Comparison of ENCODE assay signal across 8 cellular contexts in the genomic region with DNA sequence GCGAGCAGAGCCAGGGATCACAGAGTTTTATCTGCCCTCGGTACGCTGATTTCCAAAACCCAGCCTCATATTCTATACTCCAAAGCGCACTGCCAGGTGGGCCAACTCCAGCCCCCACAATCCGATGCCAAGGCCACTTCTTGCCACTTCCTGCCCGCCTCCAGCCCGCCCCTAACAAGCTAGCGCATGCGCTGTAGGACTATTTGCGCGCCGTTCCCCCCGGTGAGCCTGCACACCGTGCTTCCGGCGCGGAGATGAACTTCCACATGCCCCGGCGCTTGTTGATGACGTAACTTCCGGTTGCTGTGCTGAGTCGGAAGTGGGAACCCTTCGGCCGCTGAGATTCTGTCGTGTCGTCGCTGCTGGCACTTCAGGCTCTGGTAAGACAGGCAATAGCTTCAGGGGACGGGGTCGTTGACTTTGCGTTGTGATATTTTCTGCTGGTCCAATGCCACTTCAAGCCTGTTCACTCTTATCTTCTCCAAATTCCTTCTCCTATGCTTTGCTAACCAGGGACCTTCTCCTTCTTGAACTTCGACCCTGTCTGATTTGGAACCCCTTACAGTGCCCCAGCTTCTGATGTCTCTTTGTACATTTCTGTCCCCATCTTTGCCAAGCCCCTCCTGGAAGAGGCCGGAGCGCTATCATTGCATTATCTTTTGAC. TPM values are rescaled to one million over a fixed set of nuclear protein-coding genes. Genes with fewer than 3 reads are reported as not detected.
DNase-seq lines count a peak whose midpoint lies in the region; ATAC-seq and TF ChIP-seq lines count a peak whose summit lies in the region.

A gene with protein sequence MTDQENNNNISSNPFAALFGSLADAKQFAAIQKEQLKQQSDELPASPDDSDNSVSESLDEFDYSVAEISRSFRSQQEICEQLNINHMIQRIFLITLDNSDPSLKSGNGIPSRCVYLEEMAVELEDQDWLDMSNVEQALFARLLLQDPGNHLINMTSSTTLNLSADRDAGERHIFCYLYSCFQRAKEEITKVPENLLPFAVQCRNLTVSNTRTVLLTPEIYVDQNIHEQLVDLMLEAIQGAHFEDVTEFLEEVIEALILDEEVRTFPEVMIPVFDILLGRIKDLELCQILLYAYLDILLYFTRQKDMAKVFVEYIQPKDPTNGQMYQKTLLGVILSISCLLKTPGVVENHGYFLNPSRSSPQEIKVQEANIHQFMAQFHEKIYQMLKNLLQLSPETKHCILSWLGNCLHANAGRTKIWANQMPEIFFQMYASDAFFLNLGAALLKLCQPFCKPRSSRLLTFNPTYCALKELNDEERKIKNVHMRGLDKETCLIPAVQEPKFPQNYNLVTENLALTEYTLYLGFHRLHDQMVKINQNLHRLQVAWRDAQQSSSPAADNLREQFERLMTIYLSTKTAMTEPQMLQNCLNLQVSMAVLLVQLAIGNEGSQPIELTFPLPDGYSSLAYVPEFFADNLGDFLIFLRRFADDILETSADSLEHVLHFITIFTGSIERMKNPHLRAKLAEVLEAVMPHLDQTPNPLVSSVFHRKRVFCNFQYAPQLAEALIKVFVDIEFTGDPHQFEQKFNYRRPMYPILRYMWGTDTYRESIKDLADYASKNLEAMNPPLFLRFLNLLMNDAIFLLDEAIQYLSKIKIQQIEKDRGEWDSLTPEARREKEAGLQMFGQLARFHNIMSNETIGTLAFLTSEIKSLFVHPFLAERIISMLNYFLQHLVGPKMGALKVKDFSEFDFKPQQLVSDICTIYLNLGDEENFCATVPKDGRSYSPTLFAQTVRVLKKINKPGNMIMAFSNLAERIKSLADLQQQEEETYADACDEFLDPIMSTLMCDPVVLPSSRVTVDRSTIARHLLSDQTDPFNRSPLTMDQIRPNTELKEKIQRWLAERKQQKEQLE (plus strand): TSS at position 306 of the 664 bp plus-strand sequence. CDS start 5,481 bp downstream, outside the sequence.

- H3K4me2 ChIP-seq in HCT116 (ENCODE audit: low read length) = peak within 1 kb of the TSS; percentile 90

- CTCF ChIA-PET in HCT116 (lab: Charles Lee) = interaction anchor here (1.4 kb wide), 1 partner anchor 161 kb away, joined by 11 read pairs; no protein-coding TSS in a partner anchor
- CTCF ChIA-PET in activated naive CD4-positive, alpha-beta T cell treated with anti-CD3 and anti-CD28 coated beads, Interleukin-2, amount 10 ng/mL, durations not matched to agents 7 days and 5 days (lab: Charles Lee) = interaction anchor here (1.1 to 6.9 kb wide), 3 partner anchors 9 to 129 kb away, joined by 3 to 36 read pairs (median 6); no protein-coding TSS in a partner anchor

- H3K9me2 ChIP-seq in HCT116 (ENCODE audit: insufficient read depth) = no peaks in the 10 kb centered on the region

- RAD21 ChIA-PET in HCT116 (lab: Charles Lee; ENCODE audit: low non-redundant PET in 1 of 2, low total read pairs in 2 of 2, uncharacterized antibody in 2 of 2, unreplicated experiment in 2 of 2) = no interaction called here

- intact Hi-C loops in HCT116 (cut with micrococcal nuclease) = no loop called here

- DNase-seq in G401 (ENCODE audit: low spot score) (peak; percentile 93), HCT116 (ENCODE audit: low read depth, low spot score) (peak; percentile 97), NB4 (ENCODE audit: low read depth) (peak; percentile 99), SK-N-MC (ENCODE audit: low read depth, low spot score) (peak; percentile 67), germinal center (ENCODE audit: low spot score) (peak; percentile 89), non-pigmented ciliary epithelial cell (ENCODE audit: low read depth) (peak; percentile 63), superior temporal gyrus (ENCODE audit: extremely low spot score) (peak; percentile 99)
- DNase-seq in activated naive CD4-positive, alpha-beta T cell treated with anti-CD3 and anti-CD28 coated beads, Interleukin-2, amount 10 ng/mL, durations not matched to agents 7 days and 5 days = peak; percentile 99

- TF ChIP-seq CTCF in HCT116 (IDR thresholded peaks at IDR 0.05 in 2 of 3, conservative IDR thresholded peaks at IDR 0.05 in 1 of 3; ENCODE audit: borderline replicate concordance in 1 of 3, insufficient read depth in 1 of 3, low read depth in 2 of 3, low read length in 2 of 3) (no peak), NB4 (IDR thresholded peaks at IDR 0.05; ENCODE audit: low read depth, low read length) (no peak)

- H3K9me3 ChIP-seq in HCT116 (ENCODE audit: control insufficient read depth in 1 of 2, insufficient read depth in 1 of 2, low read depth in 1 of 2, low read length in 2 of 2) (no peaks in the 10 kb centered on the region), SK-N-MC (ENCODE audit: low read depth, low read length) (no peaks in the 10 kb centered on the region)

- H2AFZ ChIP-seq in HCT116 (ENCODE audit: low read depth, low read length, poor library complexity, severe bottlenecking) = no peak within 1 kb of the TSS

- H3K27ac Mint-ChIP-seq in activated naive CD4-positive, alpha-beta T cell treated with anti-CD3 and anti-CD28 coated beads, Interleukin-2, amount 10 ng/mL, durations not matched to agents 7 days and 5 days = peak within 1 kb of the TSS; percentile 93

- peak within 1 kb of the TSS; percentile 83 to 97 for H3K4me3 ChIP-seq in HCT116 (replicated peaks in 1 of 2; ENCODE audit: low read depth in 1 of 2, low read length in 2 of 2)
- H3K4me3 ChIP-seq in NB4 (ENCODE audit: low read depth, low read length) = peak within 1 kb of the TSS; percentile 97
- peak within 1 kb of the TSS; percentile 81 for H3K4me3 ChIP-seq in SK-N-MC

- no TSS peak for BruUV-seq in HCT116 (replicated peaks; lab: Mats Ljungman, UMichigan)

- no peaks in the 10 kb centered on the region for H3K27me3 ChIP-seq in HCT116 (ENCODE audit: insufficient read depth, low read length)

- peaks cover 46% of the 10 kb centered on the region for H3K4me1 Mint-ChIP-seq in activated naive CD4-positive, alpha-beta T cell treated with anti-CD3 and anti-CD28 coated beads, Interleukin-2, amount 10 ng/mL, durations not matched to agents 7 days and 5 days

- TF ChIP-seq RAD21 in HCT116 (IDR thresholded peaks at IDR 0.05; ENCODE audit: low read depth) = no peak

- no peaks in the 10 kb centered on the region for H4K20me1 ChIP-seq in HCT116 (ENCODE audit: insufficient read depth)

- H3K9ac ChIP-seq in HCT116 (ENCODE audit: low read length) (peak within 1 kb of the TSS; percentile 77), SK-N-MC (ENCODE audit: insufficient read length) (peak within 1 kb of the TSS; percentile 84)

- H3K79me2 ChIP-seq in HCT116 (ENCODE audit: insufficient read depth, low read length) = peaks cover 50% of the 10 kb centered on the region

- no peaks in the 10 kb centered on the region for H3K36me3 ChIP-seq in HCT116 (ENCODE audit: control insufficient read depth in 1 of 2, insufficient read depth in 2 of 2, low read length in 2 of 2)
- peaks cover 4% of the 10 kb centered on the region for H3K36me3 ChIP-seq in SK-N-MC (ENCODE audit: insufficient read depth, low read length)

- TF ChIP-seq POLR2A in HCT116 (IDR thresholded peaks at IDR 0.05; ENCODE audit: borderline replicate concordance, extremely low read depth, insufficient read depth, insufficient read length) = peak; percentile 88
- peak; percentile 93 for TF ChIP-seq POLR2A in NB4 (IDR thresholded peaks at IDR 0.05; ENCODE audit: extremely low read depth, insufficient read length)

- ATAC-seq in HCT116 = peak; percentile 96

- in situ Hi-C loops in G401 (cut with HindIII; ENCODE audit: low sequenced_read_pairs) = no loop called here

- POLR2A ChIA-PET in HCT116 (lab: Charles Lee) = interaction anchor here (0.6 to 1.2 kb wide), 2 partner anchors 51 to 64 kb away, joined by 3 to 5 read pairs; no protein-coding TSS in a partner anchor

- H3K36me3 Mint-ChIP-seq in activated naive CD4-positive, alpha-beta T cell treated with anti-CD3 and anti-CD28 coated beads, Interleukin-2, amount 10 ng/mL, durations not matched to agents 7 days and 5 days = peaks cover 23% of the 10 kb centered on the region

- H3K27ac ChIP-seq in HCT116 (ENCODE audit: low read depth, low read length) (peak within 1 kb of the TSS; percentile 33), SK-N-MC (peak within 1 kb of the TSS; percentile 75)

- peak within 1 kb of the TSS; percentile 98 for H3K4me3 Mint-ChIP-seq in activated naive CD4-positive, alpha-beta T cell treated with anti-CD3 and anti-CD28 coated beads, Interleukin-2, amount 10 ng/mL, durations not matched to agents 7 days and 5 days

- peaks cover 7% of the 10 kb centered on the region for H3K27me3 Mint-ChIP-seq in activated naive CD4-positive, alpha-beta T cell treated with anti-CD3 and anti-CD28 coated beads, Interleukin-2, amount 10 ng/mL, durations not matched to agents 7 days and 5 days

- H3K9me3 Mint-ChIP-seq in activated naive CD4-positive, alpha-beta T cell treated with anti-CD3 and anti-CD28 coated beads, Interleukin-2, amount 10 ng/mL, durations not matched to agents 7 days and 5 days = no peaks in the 10 kb centered on the region

- peaks cover 8 to 10% of the 10 kb centered on the region in 2 experiments for H3K4me1 ChIP-seq in HCT116 (ENCODE audit: control insufficient read depth in 1 of 2, insufficient read depth in 2 of 2, low read length in 2 of 2)

TF ChIP-seq in HCT116, 20 proteins besides CTCF, POLR2A, EP300 and RAD21 (continues in another document):
- TF ChIP-seq EZH2phosphoT487 (IDR thresholded peaks at IDR 0.05; ENCODE audit: borderline replicate concordance) (no peak), ZFX (IDR thresholded peaks at IDR 0.05) (no peak), YY1 (IDR thresholded peaks at IDR 0.05; ENCODE audit: extremely low read depth, insufficient replicate concordance, low read depth, low read length) (peak; percentile 43), TCF7L2 (IDR thresholded peaks at IDR 0.05; ENCODE audit: borderline replicate concordance, extremely low read depth, insufficient read depth, insufficient read length) (no peak), POLR2AphosphoS5 (IDR thresholded peaks at IDR 0.05; ENCODE audit: low read depth, low read length) (peak; percentile 97), ELF1 (IDR thresholded peaks at IDR 0.05; ENCODE audit: borderline replicate concordance, low read depth) (peak; percentile 97), EGR1 (IDR thresholded peaks at IDR 0.05; ENCODE audit: low read depth) (0 out of 2 replicates have a peak, but pooled peaks have one; percentile 16), CEBPB (IDR thresholded peaks at IDR 0.05; ENCODE audit: low read depth) (no peak)
- TF ChIP-seq, protein P1, sequence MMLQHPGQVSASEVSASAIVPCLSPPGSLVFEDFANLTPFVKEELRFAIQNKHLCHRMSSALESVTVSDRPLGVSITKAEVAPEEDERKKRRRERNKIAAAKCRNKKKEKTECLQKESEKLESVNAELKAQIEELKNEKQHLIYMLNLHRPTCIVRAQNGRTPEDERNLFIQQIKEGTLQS (IDR thresholded peaks at IDR 0.05) = no peak
- TF ChIP-seq, protein P2, sequence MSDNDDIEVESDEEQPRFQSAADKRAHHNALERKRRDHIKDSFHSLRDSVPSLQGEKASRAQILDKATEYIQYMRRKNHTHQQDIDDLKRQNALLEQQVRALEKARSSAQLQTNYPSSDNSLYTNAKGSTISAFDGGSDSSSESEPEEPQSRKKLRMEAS (IDR thresholded peaks at IDR 0.05) = peak; percentile 91

RNA-seq across cellular contexts. Expression of the gene that starts here (rescaled TPM):
- total RNA-seq in G401 (2014; rRNA removed; shearing (Covaris generic)) = 24.3 and 35.0 TPM in 2 replicates
- total RNA-seq in HCT116 (2021; ENCODE audit: unreplicated experiment) = 49.9 TPM
- 10.7 and 13.3 TPM in 2 replicates for polyA plus RNA-seq in HCT116 (2012)

Comparison
In these comparisons a context has a peak if more than half of its experiments do, and no peak if none do; other contexts are left out.
1. Peak in every context shown above with its lines: DNase-seq, ATAC-seq, H3K4me3 ChIP-seq and H3K27ac ChIP-seq.